ENCODE assay signal across 12 cellular contexts in the genomic region with DNA sequence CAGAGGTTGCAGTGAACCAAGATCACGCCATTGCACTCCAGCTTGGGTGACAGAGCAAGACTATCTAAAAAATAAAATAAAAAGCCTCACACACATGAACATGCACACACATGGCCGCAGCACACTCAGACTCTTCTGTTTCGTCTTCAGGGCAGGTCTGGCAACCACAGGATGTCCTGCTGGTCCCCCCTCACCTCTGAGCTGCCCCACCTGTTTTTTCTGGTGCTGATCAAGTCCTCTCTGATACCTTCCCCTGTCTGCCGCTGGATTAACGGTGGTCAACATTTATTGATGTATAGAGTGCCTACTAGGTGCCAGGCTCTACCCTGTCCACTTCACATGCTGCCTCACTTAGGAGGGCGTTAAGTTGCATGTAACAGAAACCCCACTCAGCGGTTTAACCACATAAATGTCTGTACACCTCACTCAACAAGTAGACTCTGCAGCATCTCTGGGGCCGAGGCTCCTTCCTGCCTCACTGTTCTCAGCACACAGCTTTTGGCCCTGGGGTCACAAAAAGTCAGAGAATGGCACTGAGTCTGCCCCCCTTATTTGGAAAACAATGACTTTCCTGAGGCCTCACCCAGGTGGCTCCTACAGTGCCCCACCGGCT. TPM values are rescaled to one million over a fixed set of nuclear protein-coding genes. Genes with fewer than 3 reads are reported as not detected.
DNase-seq lines count a peak whose midpoint lies in the region; ATAC-seq and TF ChIP-seq lines count a peak whose summit lies in the region.
"Had no signal": no experiment of that assay in that cellular context is flagged by ENCODE, and none has a peak within 500 bp of the region (broad histone marks: within the 10 kb centered on the region; RNA-seq: fewer than 3 reads in every experiment).

No MANE protein-coding gene starts in this region.

- TF ChIP-seq CTCF in CD4-positive, alpha-beta T cell (IDR thresholded peaks at IDR 0.05): no peak
- TF ChIP-seq CTCF in natural killer cell (IDR thresholded peaks at IDR 0.05): no peak

- ATAC-seq in CD4-positive, alpha-beta T cell (ENCODE audit: poor library complexity): no peak
- ATAC-seq in natural killer cell (peak in 1 of 3 donors; percentile 13), HG02759 (IDR thresholded peaks at IDR 0.05; ENCODE audit: unreplicated experiment) (no peak)

- peaks cover 3% of the 10 kb centered on the region for H3K36me3 Mint-ChIP-seq in CD4-positive, alpha-beta T cell (ENCODE audit: low read depth)
- no peaks in the 10 kb centered on the region for H3K36me3 Mint-ChIP-seq in IgD-negative memory B cell
- no peaks in the 10 kb centered on the region for H3K36me3 Mint-ChIP-seq in natural killer cell

- no peaks in the 10 kb centered on the region for H3K27me3 Mint-ChIP-seq in CD4-positive, alpha-beta T cell
- no peaks in the 10 kb centered on the region for H3K27me3 Mint-ChIP-seq in IgD-negative memory B cell
- H3K27me3 Mint-ChIP-seq in natural killer cell (ENCODE audit: low read depth in 2 of 2): no peaks in the 10 kb centered on the region

- intact Hi-C loops in CD4-positive, alpha-beta T cell (cut with DNase I, micrococcal nuclease): no loop called here
- intact Hi-C loops in natural killer cell (cut with micrococcal nuclease): no loop called here

- peak overlapping the region; percentile 76 for H3K4me3 Mint-ChIP-seq in CD4-positive, alpha-beta T cell
- peak overlapping the region in 3 of 4 donors; percentile 27 to 53 (median 28) for H3K4me3 Mint-ChIP-seq in IgD-negative memory B cell
- H3K4me3 Mint-ChIP-seq in natural killer cell: peak overlapping the region; percentile 86

- H3K9me3 ChIP-seq in CD4-positive, alpha-beta T cell (ENCODE audit: control insufficient read depth, low read length): no peaks in the 10 kb centered on the region
- H3K9me3 ChIP-seq: SK-N-SH had no signal

- CTCF ChIA-PET in CD4-positive, alpha-beta T cell (lab: Charles Lee): interaction anchor here (1.1 to 3.9 kb wide), 2 partner anchors 29 to 39 kb away, joined by 3 to 20 read pairs; partner anchors contain the start of gene CENPB

- H3K27me3 ChIP-seq in CD4-positive, alpha-beta T cell (ENCODE audit: control insufficient read depth, insufficient read depth, low read length): no peaks in the 10 kb centered on the region

- POLR2A ChIA-PET in CD4-positive, alpha-beta T cell (lab: Charles Lee): interaction anchor here (1.0 to 6.6 kb wide), 6 partner anchors 12 to 267 kb away, joined by 3 to 89 read pairs (median 24); partner anchors contain the start of genes ADISSP, CDC25B and CENPB

- H3K27ac Mint-ChIP-seq in CD4-positive, alpha-beta T cell: peak overlapping the region; percentile 85
- H3K27ac Mint-ChIP-seq in IgD-negative memory B cell (peak overlapping the region in 2 of 3 donors; percentile 71 to 73), natural killer cell (peak overlapping the region; percentile 83 to 90)

- no peaks in the 10 kb centered on the region for H3K9me3 Mint-ChIP-seq in CD4-positive, alpha-beta T cell
- no peaks in the 10 kb centered on the region for H3K9me3 Mint-ChIP-seq in IgD-negative memory B cell
- H3K9me3 Mint-ChIP-seq in natural killer cell: no peaks in the 10 kb centered on the region

- peak in 5 of 10 experiments; percentile 23 to 48 (median 36) for DNase-seq in CD4-positive, alpha-beta T cell
- peak; percentile 43 to 57 for DNase-seq in activated T-cell treated with anti-CD3 and anti-CD28 coated beads, Interleukin-2, amount 50 U/mL, for 48 hours
- DNase-seq in natural killer cell (no peak), NCI-H2196 (lab: John Stamatoyannopoulos, UW; ENCODE audit: unreplicated experiment) (no peak), COR-L47 (lab: John Stamatoyannopoulos, UW) (no peak), retina (no peak)
- DNase-seq: NCI-H345, SK-N-SH, WERI-Rb-1 had no signal

- peaks cover 75% of the 10 kb centered on the region for H3K4me1 Mint-ChIP-seq in CD4-positive, alpha-beta T cell (ENCODE audit: low read depth)
- peaks cover 14 to 21% (median 18%) of the 10 kb centered on the region in 3 donors for H3K4me1 Mint-ChIP-seq in IgD-negative memory B cell
- H3K4me1 Mint-ChIP-seq in natural killer cell: peaks cover 63 to 87% of the 10 kb centered on the region in 2 donors

- peak overlapping the region; percentile 47 for H3K27ac ChIP-seq in CD4-positive, alpha-beta T cell (ENCODE audit: low read depth, low read length)
- H3K27ac ChIP-seq: C4-2B, WERI-Rb-1 had no signal

RNA-seq across cellular contexts. Expression of gene AP5S1, which starts 4.5 kb away (rescaled TPM):
- 1 to 10 TPM; 6.0 TPM for total RNA-seq in CD4-positive, alpha-beta T cell
- polyA plus RNA-seq in IgD-negative memory B cell: 12.8 TPM
- 10 to 100 TPM in 2 of 3 donors, 1 to 10 TPM in 1; 7.9 to 12.3 (median 12.1) TPM for total RNA-seq in natural killer cell

RNA-seq across cellular contexts. Expression of gene CDC25B, which starts 19.7 kb away (rescaled TPM):
- 100 to 1,000 TPM; 144 TPM for total RNA-seq in CD4-positive, alpha-beta T cell
- polyA plus RNA-seq in IgD-negative memory B cell: 20.0 TPM
- total RNA-seq in natural killer cell: 100 to 1,000 TPM; 123 to 147 (median 143) TPM

RNA-seq across cellular contexts. Expression of gene CENPB, which starts 29.3 kb away (rescaled TPM):
- 10 to 100 TPM; 25.1 to 25.3 TPM for total RNA-seq in CD4-positive, alpha-beta T cell
- polyA plus RNA-seq in IgD-negative memory B cell: 1.1 TPM
- total RNA-seq in natural killer cell: 10 to 100 TPM; 46.7 to 62.6 (median 55.4) TPM

RNA-seq across cellular contexts. Expression of gene MAVS, which starts 30.8 kb away (rescaled TPM):
- total RNA-seq in CD4-positive, alpha-beta T cell: 10 to 100 TPM; 13.6 to 14.7 TPM
- polyA plus RNA-seq in IgD-negative memory B cell: 7.3 TPM
- total RNA-seq in natural killer cell: 10 to 100 TPM; 23.1 to 30.8 (median 26.4) TPM

RNA-seq across cellular contexts. Expression of gene SPEF1, which starts 34.6 kb away (rescaled TPM):
- not detected for total RNA-seq in CD4-positive, alpha-beta T cell
- polyA plus RNA-seq in IgD-negative memory B cell: not detected
- under 1 TPM in 1 of 3 donors, not detected in 2; 0.23 TPM for total RNA-seq in natural killer cell

Comparison
In these comparisons a context has a peak if more than half of its experiments do, and no peak if none do; other contexts are left out.
1. DNase-seq: peak in activated T-cell treated with anti-CD3 and anti-CD28 coated beads, Interleukin-2, amount 50 U/mL, for 48 hours (2 of 2); none in natural killer cell (single experiment), NCI-H2196 (single experiment), COR-L47 (single experiment) and retina (single experiment).
2. H3K4me3 Mint-ChIP-seq: peak in every context shown above with its lines; median percentile 86 in natural killer cell; 76 in CD4-positive, alpha-beta T cell; 28 in IgD-negative memory B cell.
3. Peak in every context shown above with its lines, with median percentiles within 50 percentile points of each other: H3K27ac Mint-ChIP-seq.